Comparison of ENCODE assay signal across 24 cellular contexts in the genomic region with DNA sequence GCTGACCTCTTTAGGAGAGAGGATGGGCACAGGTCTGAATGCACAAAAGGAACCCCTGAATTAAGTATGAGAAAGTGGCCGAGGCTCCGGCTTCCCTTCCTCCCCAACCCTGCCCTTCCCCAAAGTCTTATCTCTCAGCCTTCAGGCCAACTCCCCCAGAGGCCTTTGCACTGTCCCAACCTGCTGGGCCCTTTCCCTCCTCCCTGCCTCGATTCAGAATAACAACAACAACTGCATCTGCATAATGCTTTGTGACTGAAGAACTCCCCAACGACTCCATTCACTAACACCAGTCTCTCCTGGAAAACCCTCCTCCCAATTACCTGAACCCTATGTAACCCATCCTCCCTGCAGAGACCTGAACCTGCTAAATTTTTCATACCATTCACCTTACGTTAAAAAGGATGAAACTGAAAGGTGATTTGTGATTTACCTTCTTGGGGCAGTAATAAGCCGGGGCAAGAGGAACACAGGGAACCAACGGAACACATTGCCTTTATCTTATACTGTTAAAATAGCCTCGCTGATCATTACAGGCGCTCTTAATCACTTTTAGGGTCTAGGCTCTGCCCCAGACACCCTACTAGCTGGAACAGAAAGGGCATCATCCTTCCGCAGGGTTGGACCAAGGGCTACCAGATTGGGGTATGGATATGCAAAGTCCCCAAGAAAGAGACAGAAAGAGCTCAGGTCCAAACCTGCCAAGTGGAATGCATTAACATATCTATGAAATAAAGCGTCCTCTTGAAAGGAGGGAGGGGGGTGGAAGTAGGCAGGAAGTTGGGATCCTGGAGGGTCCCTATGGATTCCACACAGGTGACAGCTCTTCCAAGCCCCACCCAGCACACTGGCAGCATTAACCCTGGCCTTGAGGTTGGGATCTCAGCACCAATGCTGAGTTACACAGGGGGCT. TPM values are rescaled to one million over a fixed set of nuclear protein-coding genes. Genes with fewer than 3 reads are reported as not detected.
A peak's percentile ranks its signal among the peaks of the same experiment; 100 is the strongest.
DNase-seq lines count a peak whose midpoint lies in the region; ATAC-seq and TF ChIP-seq lines count a peak whose summit lies in the region.
"Had no signal": no experiment of that assay in that cellular context is flagged by ENCODE, and none has a peak within 500 bp of the region (broad histone marks: within the 10 kb centered on the region; RNA-seq: fewer than 3 reads in every experiment).

No MANE protein-coding gene starts in this region.

- no peak overlapping the region for H3K4me3 ChIP-seq in H7 (ENCODE audit: insufficient read depth, low read depth, low read length)
- H3K4me3 ChIP-seq in iPS-18a (ENCODE audit: low read length): peak overlapping the region; percentile 8
- H3K4me3 ChIP-seq: Peyer's patch, SJSA1 had no signal

- no peak overlapping the region for H3K27ac ChIP-seq in CD4-positive, alpha-beta T cell (ENCODE audit: low read depth, low read length)
- H3K27ac ChIP-seq in iPS-18a (ENCODE audit: low read length): peak overlapping the region; percentile 7
- H3K27ac ChIP-seq: C4-2B, Peyer's patch, SJSA1, WERI-Rb-1 had no signal

- no peak for ATAC-seq in CD4-positive, alpha-beta T cell (ENCODE audit: poor library complexity)
- peak; percentile 80 for ATAC-seq in WTC11
- no peak for ATAC-seq in HG02678 (IDR thresholded peaks at IDR 0.05; ENCODE audit: unreplicated experiment)
- ATAC-seq: stimulated activated naive CD8-positive, alpha-beta T cell treated with anti-CD3 and anti-CD28 coated beads, Interleukin-15, Interleukin-2, amounts not matched to agents 100 U/mL and 50 U/mL, for 24 hours; T-helper 17 cell had no signal

- no peaks in the 10 kb centered on the region for H3K27me3 Mint-ChIP-seq in CD4-positive, alpha-beta T cell
- H3K27me3 Mint-ChIP-seq in WTC11 (ENCODE audit: low read depth): no peaks in the 10 kb centered on the region
- H3K27me3 Mint-ChIP-seq: memory B cell, naive B cell, T-helper 17 cell had no signal

- no peaks in the 10 kb centered on the region for H3K27me3 ChIP-seq in CD4-positive, alpha-beta T cell (ENCODE audit: control insufficient read depth, insufficient read depth, low read length)
- no peaks in the 10 kb centered on the region for H3K27me3 ChIP-seq in H7 (ENCODE audit: control insufficient read depth, insufficient read depth, low read length)
- H3K27me3 ChIP-seq in iPS-18a (ENCODE audit: control insufficient read depth, insufficient read depth, low read length): no peaks in the 10 kb centered on the region
- H3K27me3 ChIP-seq: Peyer's patch, SJSA1 had no signal

- POLR2A ChIA-PET in CD4-positive, alpha-beta T cell (lab: Charles Lee): no interaction called here
- POLR2A ChIA-PET in WTC11 (lab: Charles Lee): interaction anchor here (0.5 to 1.1 kb wide), 5 partner anchors 15 to 388 kb away, joined by 3 to 4 read pairs (median 3); no protein-coding TSS in a partner anchor

- intact Hi-C loops in CD4-positive, alpha-beta T cell (cut with DNase I, micrococcal nuclease): no loop called here

- DNase-seq in CD4-positive, alpha-beta T cell: no peak
- DNase-seq in H7: peak; percentile 72
- DNase-seq in WTC11 (ENCODE audit: low spot score): peak; percentile 70
- DNase-seq in dermis blood vessel endothelial cell: no peak
- no peak for DNase-seq in hippocampal formation (lab: John Stamatoyannopoulos, UW)
- DNase-seq in NCI-H748 treated with DMSO at 0.1 percent for 48 hours (lab: John Stamatoyannopoulos, UW): no peak
- DNase-seq: activated CD4-positive, alpha-beta T cell treated with anti-CD3 and anti-CD28 coated beads, Interleukin-2, amount 50 U/mL, for 48 hours; activated gamma-delta T cell treated with Interleukin-2 at 50 U/mL for 16 hours; DMS 273 treated with DMSO at 0.1 percent for 48 hours; naive B cell; NCI-H1105; NCI-H2029 treated with DMSO at 0.1 percent for 48 hours; NCI-H345; NK-92 treated with Interleukin-12 subunit alpha and Interleukin-12 subunit beta, amount 100 ng/mL, for 24 hours; Peyer's patch; stimulated activated CD4-positive, alpha-beta T cell treated with anti-CD3 and anti-CD28 coated beads, Interleukin-2, amount 100 ng/mL, for 48 hours; stimulated activated naive CD8-positive, alpha-beta T cell treated with anti-CD3 and anti-CD28 coated beads, Interleukin-15, Interleukin-2, amounts not matched to agents 100 U/mL and 50 U/mL, for 24 hours; T-helper 17 cell; WERI-Rb-1 had no signal

- H3K4me1 Mint-ChIP-seq in CD4-positive, alpha-beta T cell (ENCODE audit: low read depth): peaks cover 76% of the 10 kb centered on the region
- H3K4me1 Mint-ChIP-seq in WTC11: peaks cover 85% of the 10 kb centered on the region

- CTCF ChIA-PET in CD4-positive, alpha-beta T cell (lab: Charles Lee): interaction anchor here (0.7 kb wide), 1 partner anchor 287 kb away, joined by 3 read pairs; no protein-coding TSS in a partner anchor
- CTCF ChIA-PET in WTC11 (lab: Charles Lee): interaction anchor here (0.7 to 1.1 kb wide), 7 partner anchors 16 to 1272 kb away, joined by 3 to 4 read pairs (median 3); no protein-coding TSS in a partner anchor

- no peaks in the 10 kb centered on the region for H3K9me3 ChIP-seq in CD4-positive, alpha-beta T cell (ENCODE audit: control insufficient read depth, low read length)
- no peaks in the 10 kb centered on the region for H3K9me3 ChIP-seq in iPS-18a (ENCODE audit: control insufficient read depth, low read depth, low read length)
- H3K9me3 ChIP-seq: Peyer's patch, SJSA1 had no signal

- TF ChIP-seq CTCF in CD4-positive, alpha-beta T cell (IDR thresholded peaks at IDR 0.05): no peak
- no peak for TF ChIP-seq CTCF in WTC11 (IDR thresholded peaks at IDR 0.05)

- H3K36me3 Mint-ChIP-seq in CD4-positive, alpha-beta T cell (ENCODE audit: low read depth): peaks cover 9% of the 10 kb centered on the region
- H3K36me3 Mint-ChIP-seq in WTC11: peaks cover 7% of the 10 kb centered on the region; the same call in 1 of the 2 replicates
- H3K36me3 Mint-ChIP-seq: naive B cell had no signal

- H3K4me3 Mint-ChIP-seq in CD4-positive, alpha-beta T cell: no peak overlapping the region
- peak overlapping the region; percentile 41 for H3K4me3 Mint-ChIP-seq in WTC11
- H3K4me3 Mint-ChIP-seq: memory B cell, T-helper 17 cell had no signal

- peak overlapping the region; percentile 58 for H3K27ac Mint-ChIP-seq in CD4-positive, alpha-beta T cell
- H3K27ac Mint-ChIP-seq in WTC11: peak overlapping the region; percentile 100
- H3K27ac Mint-ChIP-seq: memory B cell had no signal

- H3K36me3 ChIP-seq in H7 (replicated peaks; ENCODE audit: control insufficient read depth, insufficient read depth, low read length) (no peaks in the 10 kb centered on the region), iPS-18a (ENCODE audit: control insufficient read depth, low read depth, low read length) (no peaks in the 10 kb centered on the region)
- H3K36me3 ChIP-seq: Peyer's patch, SJSA1, WERI-Rb-1 had no signal

- H3K9ac ChIP-seq in iPS-18a (ENCODE audit: low read length): peak overlapping the region; percentile 8

- peaks cover 30% of the 10 kb centered on the region for H3K4me1 ChIP-seq in iPS-18a (ENCODE audit: control insufficient read depth, low read depth, low read length)

- no peaks in the 10 kb centered on the region for H3K9me3 Mint-ChIP-seq in CD4-positive, alpha-beta T cell
- no peaks in the 10 kb centered on the region; the same call in 1 of the 2 replicates for H3K9me3 Mint-ChIP-seq in WTC11
- H3K9me3 Mint-ChIP-seq: memory B cell had no signal

TF ChIP-seq in WTC11, 78 proteins besides CTCF, POLR2A, EP300 and RAD21 (continues in another document):
- TF ChIP-seq, protein P1, sequence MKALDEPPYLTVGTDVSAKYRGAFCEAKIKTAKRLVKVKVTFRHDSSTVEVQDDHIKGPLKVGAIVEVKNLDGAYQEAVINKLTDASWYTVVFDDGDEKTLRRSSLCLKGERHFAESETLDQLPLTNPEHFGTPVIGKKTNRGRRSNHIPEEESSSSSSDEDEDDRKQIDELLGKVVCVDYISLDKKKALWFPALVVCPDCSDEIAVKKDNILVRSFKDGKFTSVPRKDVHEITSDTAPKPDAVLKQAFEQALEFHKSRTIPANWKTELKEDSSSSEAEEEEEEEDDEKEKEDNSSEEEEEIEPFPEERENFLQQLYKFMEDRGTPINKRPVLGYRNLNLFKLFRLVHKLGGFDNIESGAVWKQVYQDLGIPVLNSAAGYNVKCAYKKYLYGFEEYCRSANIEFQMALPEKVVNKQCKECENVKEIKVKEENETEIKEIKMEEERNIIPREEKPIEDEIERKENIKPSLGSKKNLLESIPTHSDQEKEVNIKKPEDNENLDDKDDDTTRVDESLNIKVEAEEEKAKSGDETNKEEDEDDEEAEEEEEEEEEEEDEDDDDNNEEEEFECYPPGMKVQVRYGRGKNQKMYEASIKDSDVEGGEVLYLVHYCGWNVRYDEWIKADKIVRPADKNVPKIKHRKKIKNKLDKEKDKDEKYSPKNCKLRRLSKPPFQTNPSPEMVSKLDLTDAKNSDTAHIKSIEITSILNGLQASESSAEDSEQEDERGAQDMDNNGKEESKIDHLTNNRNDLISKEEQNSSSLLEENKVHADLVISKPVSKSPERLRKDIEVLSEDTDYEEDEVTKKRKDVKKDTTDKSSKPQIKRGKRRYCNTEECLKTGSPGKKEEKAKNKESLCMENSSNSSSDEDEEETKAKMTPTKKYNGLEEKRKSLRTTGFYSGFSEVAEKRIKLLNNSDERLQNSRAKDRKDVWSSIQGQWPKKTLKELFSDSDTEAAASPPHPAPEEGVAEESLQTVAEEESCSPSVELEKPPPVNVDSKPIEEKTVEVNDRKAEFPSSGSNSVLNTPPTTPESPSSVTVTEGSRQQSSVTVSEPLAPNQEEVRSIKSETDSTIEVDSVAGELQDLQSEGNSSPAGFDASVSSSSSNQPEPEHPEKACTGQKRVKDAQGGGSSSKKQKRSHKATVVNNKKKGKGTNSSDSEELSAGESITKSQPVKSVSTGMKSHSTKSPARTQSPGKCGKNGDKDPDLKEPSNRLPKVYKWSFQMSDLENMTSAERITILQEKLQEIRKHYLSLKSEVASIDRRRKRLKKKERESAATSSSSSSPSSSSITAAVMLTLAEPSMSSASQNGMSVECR (CRISPR knock-in tag; IDR thresholded peaks at IDR 0.05; ENCODE audit: borderline replicate concordance): no peak
- peak; percentile 43; the same call in 1 of the 2 replicates for TF ChIP-seq ETV6 (CRISPR knock-in tag; IDR thresholded peaks at IDR 0.05)
- TF ChIP-seq ELF4 (CRISPR knock-in tag; IDR thresholded peaks at IDR 0.05; ENCODE audit: low read depth): no peak
- TF ChIP-seq RELA (CRISPR knock-in tag; IDR thresholded peaks at IDR 0.05; ENCODE audit: borderline replicate concordance): no peak
- TF ChIP-seq ZNF396 (CRISPR knock-in tag; IDR thresholded peaks at IDR 0.05; ENCODE audit: borderline replicate concordance): no peak
- no peak for TF ChIP-seq NR1H2 (CRISPR knock-in tag; IDR thresholded peaks at IDR 0.05)
- peak; percentile 50; the same call in 1 of the 2 replicates for TF ChIP-seq ZNF423 (CRISPR knock-in tag; IDR thresholded peaks at IDR 0.05)

RNA-seq across cellular contexts. Expression of a gene that starts 24.2 kb away (rescaled TPM):
- total RNA-seq in CD4-positive, alpha-beta T cell: 100 to 1,000 TPM; 124 to 127 TPM
- total RNA-seq in H7 (2014; rRNA removed; shearing (Covaris generic)): 64.6 and 93.6 TPM in 2 replicates
- total RNA-seq in WTC11 (2021): 143 to 170 TPM (median 147 TPM) in 3 replicates
- 25.9 and 39.5 TPM in 2 replicates for total RNA-seq in dermis blood vessel endothelial cell

Comparison
In these comparisons a context has a peak if more than half of its experiments do, and no peak if none do; other contexts are left out.
1. DNase-seq: peak in H7 (single experiment) and WTC11 (single experiment); none in CD4-positive, alpha-beta T cell (0 of 10), dermis blood vessel endothelial cell (single experiment), hippocampal formation (0 of 2) and NCI-H748 treated with DMSO at 0.1 percent for 48 hours (single experiment).